In the genomic region with DNA sequence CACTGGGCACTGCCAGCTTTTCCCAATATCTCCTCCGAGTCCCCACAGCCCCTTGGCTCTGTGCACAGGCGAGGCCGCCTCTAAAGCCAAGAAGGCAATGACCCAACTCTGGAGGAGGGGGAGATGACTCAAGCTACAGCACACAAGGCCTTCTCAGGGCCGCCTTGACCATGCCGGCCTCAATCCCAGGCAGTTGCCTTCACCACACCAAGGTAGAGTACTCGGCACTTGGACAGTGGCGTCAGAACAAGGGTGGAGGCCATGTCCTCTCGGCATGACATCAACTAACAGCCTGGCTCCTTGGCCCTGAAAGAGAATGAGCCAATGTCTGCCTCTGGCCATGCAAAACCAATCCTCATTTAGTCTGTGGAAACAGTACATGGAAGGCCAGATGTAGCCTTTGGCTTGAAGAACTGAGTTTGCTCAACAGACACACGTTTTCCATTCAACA, we compare ENCODE assay signal across 19 cellular contexts.
DNase-seq lines count a peak whose midpoint lies in the region; ATAC-seq and TF ChIP-seq lines count a peak whose summit lies in the region.
"Had no signal": no experiment of that assay in that cellular context is flagged by ENCODE, and none has a peak within 500 bp of the region (broad histone marks: within the 10 kb centered on the region; RNA-seq: fewer than 3 reads in every experiment).

No MANE protein-coding gene starts in this region.

- no peak overlapping the region for H2BK120ac ChIP-seq in IMR-90 (ENCODE audit: low read depth, low read length)

- H3K4me3 ChIP-seq in IMR-90 (ENCODE audit: insufficient read depth, low read depth, low read length) (no peak overlapping the region), fibroblast of mammary gland (ENCODE audit: control insufficient read depth, low read depth, low read length) (no peak overlapping the region), mucosa of descending colon (no peak overlapping the region), upper lobe of left lung (no peak overlapping the region)
- H3K4me3 ChIP-seq in effector memory CD4-positive, alpha-beta T cell (ENCODE audit: insufficient read depth, low read depth, low read length, poor library complexity, severe bottlenecking), result no peak overlapping the region

- TF ChIP-seq CTCF in IMR-90 (conservative IDR thresholded peaks at IDR 0.05; ENCODE audit: low read depth, low read length) (no peak), fibroblast of mammary gland (conservative IDR thresholded peaks at IDR 0.05; ENCODE audit: control insufficient read depth, insufficient read depth, low read depth, low read length) (no peak), mucosa of descending colon (IDR thresholded peaks at IDR 0.05) (no peak), upper lobe of left lung (IDR thresholded peaks at IDR 0.05) (no peak)

- H4K91ac ChIP-seq in IMR-90 (ENCODE audit: insufficient read depth, low read depth, low read length), result no peak overlapping the region

- no peak overlapping the region for H2BK5ac ChIP-seq in IMR-90 (ENCODE audit: low read depth, low read length, poor library complexity, severe bottlenecking)

- no peak overlapping the region for H3K27ac ChIP-seq in IMR-90 (ENCODE audit: insufficient read depth, low read length)
- H3K27ac ChIP-seq in upper lobe of left lung, result no peak overlapping the region
- H3K27ac ChIP-seq in effector memory CD4-positive, alpha-beta T cell (ENCODE audit: insufficient read depth, low read length, poor library complexity, severe bottlenecking), result no peak overlapping the region

- TF ChIP-seq POLR2A in IMR-90 (IDR thresholded peaks at IDR 0.05; ENCODE audit: low read depth, low read length) (no peak), upper lobe of left lung (IDR thresholded peaks at IDR 0.05) (no peak)

- H2AK5ac ChIP-seq in IMR-90 (ENCODE audit: low read depth, low read length), result no peak overlapping the region

- no peak overlapping the region for H2BK20ac ChIP-seq in IMR-90 (ENCODE audit: low read depth, low read length)

- intact Hi-C loops in IMR-90 (cut with micrococcal nuclease), result no loop called here
- intact Hi-C loops in mucosa of descending colon (cut with DNase I, micrococcal nuclease), result no loop called here

- CTCF ChIA-PET in IMR-90 (lab: Yijun Ruan, JAX), result no interaction called here

- no peak for DNase-seq in IMR-90
- peak; percentile 89 for DNase-seq in fibroblast of mammary gland (ENCODE audit: low read depth)
- peak in 1 of 3 donors; percentile 58 for DNase-seq in mucosa of descending colon
- no peak for DNase-seq in upper lobe of left lung
- no peak for DNase-seq in dermis blood vessel endothelial cell
- DNase-seq in effector memory CD4-positive, alpha-beta T cell, result no peak
- no peak for DNase-seq in cerebellum (ENCODE audit: low spot score)
- DNase-seq: activated gamma-delta T cell; C1 segment of cervical spinal cord; H7; hippocampal formation; KBM-7; NCI-H2029 treated with DMSO at 0.1 percent for 48 hours; NCI-H510A; OCI-M1; stimulated activated CD4-positive, alpha-beta T cell treated with anti-CD3 and anti-CD28 coated beads, Interleukin-4, amount 100 ng/mL, for 1 hour; T-helper 9 cell had no signal

- H3K9ac ChIP-seq in IMR-90 (ENCODE audit: low read depth, low read length), result no peak overlapping the region

- H3K4ac ChIP-seq in IMR-90 (ENCODE audit: low read depth, low read length), result no peak overlapping the region

- peaks cover 7% of the 10 kb centered on the region for H3K9me1 ChIP-seq in IMR-90 (ENCODE audit: insufficient read depth, low read length)

- POLR2A ChIA-PET in IMR-90 (lab: Charles Lee; ENCODE audit: unreplicated experiment), result no interaction called here

- peaks cover 22 to 38% of the 10 kb centered on the region in 2 experiments; a peak in 3 of 4 replicates for H3K79me1 ChIP-seq in IMR-90 (ENCODE audit: low read depth in 1 of 2, low read length in 2 of 2)

- H3K18ac ChIP-seq in IMR-90 (ENCODE audit: low read depth, low read length), result no peak overlapping the region

- peak overlapping the region; percentile 56 for H2AK9ac ChIP-seq in IMR-90 (replicated peaks; ENCODE audit: low read depth, low read length, poor library complexity)

- H2AFZ ChIP-seq in IMR-90 (replicated peaks; ENCODE audit: low read length, poor library complexity), result no peak overlapping the region

- H3K4me1 ChIP-seq in IMR-90 (ENCODE audit: control insufficient read depth, insufficient read depth, low read length) (peaks cover 4% of the 10 kb centered on the region), mucosa of descending colon (ENCODE audit: low read depth) (peaks cover 6% of the 10 kb centered on the region), upper lobe of left lung (peaks cover 0 to 11% (median 3%) of the 10 kb centered on the region in 4 donors)
- H3K4me1 ChIP-seq in effector memory CD4-positive, alpha-beta T cell (ENCODE audit: control insufficient read depth, insufficient read depth, low read length, poor library complexity, severe bottlenecking), result no peaks in the 10 kb centered on the region

- H3K27me3 ChIP-seq in IMR-90 (ENCODE audit: control insufficient read depth, insufficient read depth, low read length) (no peaks in the 10 kb centered on the region), upper lobe of left lung (no peaks in the 10 kb centered on the region)
- no peaks in the 10 kb centered on the region for H3K27me3 ChIP-seq in effector memory CD4-positive, alpha-beta T cell (replicated peaks; ENCODE audit: control insufficient read depth, insufficient read depth, low read length, poor library complexity, severe bottlenecking)

- H3K4me2 ChIP-seq in IMR-90 (ENCODE audit: low read depth, low read length), result no peak overlapping the region

- no peak overlapping the region for H3K56ac ChIP-seq in IMR-90 (ENCODE audit: extremely low read depth, insufficient read depth, low read length)

- H3K36me3 ChIP-seq in IMR-90 (ENCODE audit: control insufficient read depth, insufficient read depth, low read length), result no peaks in the 10 kb centered on the region
- H3K36me3 ChIP-seq in mucosa of descending colon (ENCODE audit: low read depth), result no peaks in the 10 kb centered on the region
- no peaks in the 10 kb centered on the region for H3K36me3 ChIP-seq in upper lobe of left lung
- no peaks in the 10 kb centered on the region for H3K36me3 ChIP-seq in effector memory CD4-positive, alpha-beta T cell (ENCODE audit: control insufficient read depth, insufficient read depth, low read length)

- in situ Hi-C loops in IMR-90 (cut with MboI; ENCODE audit: low sequenced_read_pairs), result no loop called here

- no peak overlapping the region for H2BK15ac ChIP-seq in IMR-90 (ENCODE audit: low read depth, low read length)

- WGBS in IMR-90 (ENCODE audit: extremely low coverage in 2 of 2, insufficient read length in 1 of 2), 2 experiments, result 100% methylated on average over 1 of the region's 9 CpGs; no CpG with 5 or more reads in 1 of the 2 experiments
- 80 to 82% methylated on average over 9 of the region's 9 CpGs for WGBS in upper lobe of left lung, 2 donors

- H3K14ac ChIP-seq in IMR-90 (replicated peaks; ENCODE audit: low read depth, low read length), result no peak overlapping the region

- BruUV-seq in IMR-90 (replicated peaks; lab: Mats Ljungman, UMichigan), result no TSS peak

- TF ChIP-seq EP300 in upper lobe of left lung (IDR thresholded peaks at IDR 0.05), result no peak

- H4K5ac ChIP-seq in IMR-90 (ENCODE audit: low read depth, low read length), result no peak overlapping the region

- H4K20me1 ChIP-seq in IMR-90 (ENCODE audit: insufficient read depth, low read length), result peaks cover 7% of the 10 kb centered on the region; the same call in 1 of the 2 replicates

- dilution Hi-C loops in IMR-90 (cut with HindIII; ENCODE audit: low sequenced_read_pairs, unreplicated experiment), result no loop called here

- no peak for ATAC-seq in IMR-90 (ENCODE audit: low read depth)
- ATAC-seq in mucosa of descending colon, result peak; percentile 2
- ATAC-seq in upper lobe of left lung (ENCODE audit: low FRiP score in 2 of 2), result peak; percentile 41 to 92
- no peak for ATAC-seq in HG02970 (IDR thresholded peaks at IDR 0.05; ENCODE audit: low FRiP score, unreplicated experiment)
- ATAC-seq: activated CD4-positive, CD25-positive, alpha-beta regulatory T cell treated with anti-CD3 and anti-CD28 coated beads, Interleukin-2, amount 50 U/mL, for 24 hours had no signal

- H3K23ac ChIP-seq in IMR-90 (ENCODE audit: low read depth, low read length), result no peak overlapping the region

- H3K9me3 ChIP-seq in IMR-90 (ENCODE audit: control insufficient read depth, insufficient read depth, low read length), result no peaks in the 10 kb centered on the region
- no peaks in the 10 kb centered on the region for H3K9me3 ChIP-seq in mucosa of descending colon
- H3K9me3 ChIP-seq in upper lobe of left lung, result no peaks in the 10 kb centered on the region
- H3K9me3 ChIP-seq in effector memory CD4-positive, alpha-beta T cell (ENCODE audit: control insufficient read depth, low read length), result no peaks in the 10 kb centered on the region

- no peak for TF ChIP-seq RAD21 in IMR-90 (IDR thresholded peaks at IDR 0.05; ENCODE audit: low read length)

- H4K8ac ChIP-seq in IMR-90 (ENCODE audit: low read depth in 2 of 2, low read length in 2 of 2), result no peak overlapping the region

TF ChIP-seq in IMR-90, 13 proteins besides CTCF, POLR2A, EP300 and RAD21 (continues in another document):
- TF ChIP-seq NFE2L2 (IDR thresholded peaks at IDR 0.05; ENCODE audit: low read depth, low read length) (no peak), SMC3 (IDR thresholded peaks at IDR 0.05; ENCODE audit: low read depth, low read length) (no peak), FOS (IDR thresholded peaks at IDR 0.05; ENCODE audit: low read depth, low read length) (no peak), ELK1 (IDR thresholded peaks at IDR 0.05; ENCODE audit: borderline replicate concordance, low read depth, low read length) (no peak), MAZ (IDR thresholded peaks at IDR 0.05; ENCODE audit: borderline replicate concordance, low read depth, low read length) (no peak), CHD1 (IDR thresholded peaks at IDR 0.05; ENCODE audit: low read depth, low read length) (no peak), RFX5 (IDR thresholded peaks at IDR 0.05; ENCODE audit: low read depth, low read length) (no peak), MXI1 (IDR thresholded peaks at IDR 0.05; ENCODE audit: borderline replicate concordance, low read depth, low read length) (no peak), RCOR1 (IDR thresholded peaks at IDR 0.05; ENCODE audit: insufficient replicate concordance, low read length) (no peak)

Comparison
In these comparisons a context has a peak if more than half of its experiments do, and no peak if none do; other contexts are left out.
1. ATAC-seq: peak in mucosa of descending colon (single experiment) and upper lobe of left lung (2 of 2); none in IMR-90 (single experiment) and HG02970 (single experiment).